ENCODE assay signal across 1 cellular context in the genomic region with DNA sequence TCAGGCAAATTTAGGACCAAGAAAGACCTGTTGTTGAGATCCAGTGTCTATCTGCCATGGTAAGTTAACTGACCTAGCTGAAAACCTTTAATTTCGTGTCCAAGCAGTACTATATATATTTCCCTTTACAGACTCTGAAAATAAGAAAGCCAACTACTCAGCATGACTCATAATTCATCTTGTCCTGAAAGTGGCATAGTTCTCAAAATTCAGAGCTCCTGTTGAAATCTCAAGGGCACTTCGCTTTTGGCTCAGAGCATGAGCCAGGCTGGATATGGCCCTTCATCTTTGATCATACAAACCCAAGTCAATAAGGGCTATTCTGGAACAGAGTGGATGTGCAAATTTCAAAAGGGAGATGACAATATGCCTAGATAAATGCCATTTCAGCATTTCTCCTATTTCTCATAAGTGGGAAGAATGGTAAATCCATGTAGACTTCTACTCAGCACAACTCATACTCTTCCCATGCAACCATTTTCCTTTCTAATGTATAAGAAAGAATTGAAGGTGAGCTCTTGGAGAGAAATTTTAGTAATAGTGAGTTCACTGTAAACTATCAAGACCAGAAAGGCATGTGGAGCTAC.
TF ChIP-seq lines count a peak whose summit lies in the region.

No MANE protein-coding gene starts in this region.

TF ChIP-seq in WTC11, 78 proteins besides CTCF, POLR2A, EP300 and RAD21 (continued from another document):
- TF ChIP-seq, protein P1, sequence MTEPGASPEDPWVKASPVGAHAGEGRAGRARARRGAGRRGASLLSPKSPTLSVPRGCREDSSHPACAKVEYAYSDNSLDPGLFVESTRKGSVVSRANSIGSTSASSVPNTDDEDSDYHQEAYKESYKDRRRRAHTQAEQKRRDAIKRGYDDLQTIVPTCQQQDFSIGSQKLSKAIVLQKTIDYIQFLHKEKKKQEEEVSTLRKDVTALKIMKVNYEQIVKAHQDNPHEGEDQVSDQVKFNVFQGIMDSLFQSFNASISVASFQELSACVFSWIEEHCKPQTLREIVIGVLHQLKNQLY (CRISPR knock-in tag; IDR thresholded peaks at IDR 0.05) = no peak
- TF ChIP-seq NR3C1 (CRISPR knock-in tag; conservative IDR thresholded peaks at IDR 0.05; ENCODE audit: low read depth) (no peak), SP1 (CRISPR knock-in tag; conservative IDR thresholded peaks at IDR 0.05) (no peak), HMGA2 (CRISPR knock-in tag; IDR thresholded peaks at IDR 0.05) (no peak), CREB1 (CRISPR knock-in tag; IDR thresholded peaks at IDR 0.05) (no peak), NR1H2 (CRISPR knock-in tag; IDR thresholded peaks at IDR 0.05) (no peak), CBFB (CRISPR knock-in tag; IDR thresholded peaks at IDR 0.05; ENCODE audit: low read depth) (no peak), ESRRA (CRISPR knock-in tag; IDR thresholded peaks at IDR 0.05; ENCODE audit: borderline replicate concordance) (no peak)
